ENCODE assay signal across 1 cellular context in genomic region chr2:112010751-112011150, GRCh38.
TF ChIP-seq lines count a peak whose summit lies in the region.

No MANE protein-coding gene starts in this region.

TF ChIP-seq in HepG2, 621 proteins besides CTCF, POLR2A, EP300 and RAD21:
- TF ChIP-seq RBM22 (optimal IDR thresholded peaks at IDR 0.05; ENCODE audit: low read length) (peak; percentile 77), ARNT2 (CRISPR knock-in tag; IDR thresholded peaks at IDR 0.05; ENCODE audit: low read depth) (no peak)
